8 cellular contexts compared by ENCODE assay signal in the genomic region with DNA sequence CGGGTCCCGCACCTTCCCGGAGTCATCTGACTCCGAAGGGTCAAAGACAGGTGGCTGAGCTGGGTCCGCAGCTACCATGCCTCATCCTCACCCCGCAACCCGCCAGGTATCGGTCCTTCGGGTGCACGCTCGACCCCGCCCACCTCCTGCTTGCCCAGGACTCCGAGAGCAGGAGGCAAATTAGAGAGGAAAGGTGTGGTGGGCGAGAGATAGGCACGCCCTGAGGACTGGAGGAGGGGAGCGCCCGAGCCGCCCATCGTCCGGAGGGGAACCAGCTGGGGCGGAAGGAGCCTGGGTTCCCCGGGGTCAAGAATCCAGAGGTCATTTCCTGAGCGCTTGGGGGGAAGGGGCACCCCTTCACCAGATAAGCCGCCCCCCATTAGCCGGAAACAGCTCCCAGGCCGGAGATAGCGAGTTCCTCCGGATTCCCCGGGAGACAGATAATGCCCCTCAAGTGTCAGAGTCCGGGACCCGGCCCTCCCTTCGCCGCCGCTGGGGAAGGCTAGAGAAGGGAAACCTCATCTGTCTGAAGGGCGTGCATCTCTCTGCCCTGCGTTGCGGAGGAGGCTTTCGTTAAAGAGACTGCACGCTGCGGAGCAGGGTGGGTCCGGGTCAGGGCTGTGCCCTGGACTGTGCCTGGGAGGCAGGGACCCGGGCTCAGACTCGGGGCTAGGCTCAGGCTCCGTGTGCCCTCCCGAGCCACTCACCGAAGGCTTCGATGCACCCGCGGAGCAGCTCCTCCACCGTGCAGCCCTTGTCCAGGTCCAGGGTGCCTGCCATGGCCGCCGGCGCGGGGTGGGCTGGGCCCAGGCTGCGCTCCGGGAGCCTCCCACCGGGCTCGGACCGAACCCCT.
A peak's percentile ranks its signal among the peaks of the same experiment; 100 is the strongest.
DNase-seq lines count a peak whose midpoint lies in the region; ATAC-seq lines count a peak whose summit lies in the region.

No MANE protein-coding gene starts in this region.

- H3K4me3 ChIP-seq in mucosa of rectum (ENCODE audit: low read length in 2 of 2) = peak overlapping the region; percentile 60 to 66

- no peaks in the 10 kb centered on the region for H3K9me3 ChIP-seq in mucosa of rectum (ENCODE audit: control insufficient read depth in 2 of 2, low read length in 2 of 2)

- H3K4me1 ChIP-seq in mucosa of rectum (ENCODE audit: control insufficient read depth in 2 of 2, insufficient read depth in 2 of 2, low read length in 2 of 2) = peaks cover 16 to 21% of the 10 kb centered on the region in 2 donors

- H3K4me1 Mint-ChIP-seq in dendritic cell treated with granulocyte-macrophage colony-stimulating factor and Interleukin-4, amounts not matched to agents 40 ng/mL and 50 ng/mL, for 4 days (ENCODE audit: low read depth) = peaks cover 40% of the 10 kb centered on the region

- peaks cover 10% of the 10 kb centered on the region for H3K27me3 Mint-ChIP-seq in dendritic cell treated with granulocyte-macrophage colony-stimulating factor and Interleukin-4, amounts not matched to agents 40 ng/mL and 50 ng/mL, for 4 days

- H3K9me3 Mint-ChIP-seq in dendritic cell treated with granulocyte-macrophage colony-stimulating factor and Interleukin-4, amounts not matched to agents 40 ng/mL and 50 ng/mL, for 4 days = no peaks in the 10 kb centered on the region

- no peak for ATAC-seq in GM21528 (IDR thresholded peaks at IDR 0.05; ENCODE audit: low FRiP score, unreplicated experiment)

- peaks cover 12 to 47% of the 10 kb centered on the region in 2 donors for H3K27me3 ChIP-seq in mucosa of rectum (ENCODE audit: control insufficient read depth in 2 of 2, insufficient read depth in 2 of 2, low read length in 2 of 2)

- peak; percentile 12 for DNase-seq in NCI-H146 (lab: John Stamatoyannopoulos, UW)
- DNase-seq in NCI-H146 treated with DMSO at 0.1 percent for 48 hours (lab: John Stamatoyannopoulos, UW; ENCODE audit: unreplicated experiment) = no peak
- peak; percentile 30 for DNase-seq in NCI-H69 (lab: John Stamatoyannopoulos, UW)
- DNase-seq in KBM-7 = no peak
- no peak for DNase-seq in SHP77 (lab: John Stamatoyannopoulos, UW)

- intact Hi-C loops in dendritic cell treated with granulocyte-macrophage colony-stimulating factor and Interleukin-4, amounts not matched to agents 40 ng/mL and 50 ng/mL, for 4 days (cut with micrococcal nuclease) = loop anchor here (5.0 kb wide), 1 partner anchor 35 kb away; a partner anchor contains a TSS

- H3K36me3 Mint-ChIP-seq in dendritic cell treated with granulocyte-macrophage colony-stimulating factor and Interleukin-4, amounts not matched to agents 40 ng/mL and 50 ng/mL, for 4 days (ENCODE audit: low read depth) = peaks cover 25% of the 10 kb centered on the region

- peak overlapping the region; percentile 72 for H3K4me3 Mint-ChIP-seq in dendritic cell treated with granulocyte-macrophage colony-stimulating factor and Interleukin-4, amounts not matched to agents 40 ng/mL and 50 ng/mL, for 4 days

- in situ Hi-C loops in KBM-7 (cut with MboI; ENCODE audit: low pct_unique_long_range_greater_than_20kb, low sequenced_read_pairs) = no loop called here

- H3K36me3 ChIP-seq in mucosa of rectum (ENCODE audit: control insufficient read depth in 2 of 2, insufficient read depth in 2 of 2, low read length in 2 of 2) = no peaks in the 10 kb centered on the region

- peak overlapping the region; percentile 37 to 65 for H3K27ac ChIP-seq in mucosa of rectum (ENCODE audit: low read depth in 2 of 2, low read length in 2 of 2)

- H3K27ac Mint-ChIP-seq in dendritic cell treated with granulocyte-macrophage colony-stimulating factor and Interleukin-4, amounts not matched to agents 40 ng/mL and 50 ng/mL, for 4 days = peak overlapping the region; percentile 40

- peak overlapping the region; percentile 6 to 26 for H3K9ac ChIP-seq in mucosa of rectum (ENCODE audit: low read depth in 1 of 2, low read length in 2 of 2)

Comparison
In these comparisons a context has a peak if more than half of its experiments do, and no peak if none do; other contexts are left out.
1. DNase-seq: peak in NCI-H146 (single experiment) and NCI-H69 (single experiment); none in NCI-H146 treated with DMSO at 0.1 percent for 48 hours (single experiment), KBM-7 (single experiment) and SHP77 (0 of 2).